In genomic region chr9:15059003-15059402, GRCh38 we compare ENCODE assay signal across 38 cellular contexts.
"Had no signal": no experiment of that assay in that cellular context is flagged by ENCODE, and none has a peak within 500 bp of the region (broad histone marks: within the 10 kb centered on the region; RNA-seq: fewer than 3 reads in every experiment).

No MANE protein-coding gene starts in this region.

- ATAC-seq: activated naive CD4-positive, alpha-beta T cell treated with anti-CD3 and anti-CD28 coated beads, Interleukin-2, amount 50 U/mL, for 72 hours; activated naive CD8-positive, alpha-beta T cell treated with anti-CD3 and anti-CD28 coated beads, Interleukin-2, amount 50 U/mL, for 24 hours; activated T-cell treated with anti-CD3 and anti-CD28 coated beads, Interleukin-2, amount 50 U/mL, for 4 hours; activated T-cell treated with anti-CD3 and anti-CD28 coated beads, Interleukin-2, amount 50 U/mL, for 72 hours; activated T-helper 17 cell treated with anti-CD3 and anti-CD28 coated beads, Interleukin-2, amount 50 U/mL, for 72 hours; body of pancreas had no signal

- H3K4me1 Mint-ChIP-seq: activated naive CD4-positive, alpha-beta T cell treated with anti-CD3 and anti-CD28 coated beads, Interleukin-2, amount 10 ng/mL, durations not matched to agents 7 days and 5 days; activated naive CD4-positive, alpha-beta T cell treated with anti-CD3 and anti-CD28 coated beads, Interleukin-2, amount 50 U/mL, for 24 hours; activated naive CD8-positive, alpha-beta T cell treated with anti-CD3 and anti-CD28 coated beads for 36 hours; activated naive CD8-positive, alpha-beta T cell treated with anti-CD3 and anti-CD28 coated beads, Interleukin-2, amount 10 ng/mL, durations not matched to agents 7 days and 5 days; activated naive CD8-positive, alpha-beta T cell treated with anti-CD3 and anti-CD28 coated beads, Interleukin-2, amount 50 U/mL, for 24 hours; brain; central memory CD8-positive, alpha-beta T cell had no signal

- DNase-seq: activated effector memory CD4-positive, alpha-beta T cell treated with anti-CD3 and anti-CD28 coated beads, Interleukin-2, amount 50 U/mL, for 16 hours; activated effector memory CD4-positive, alpha-beta T cell treated with Interleukin-2 at 50 U/mL for 16 hours; activated gamma-delta T cell; activated gamma-delta T cell treated with Interleukin-2 at 50 U/mL for 16 hours; activated naive CD4-positive, alpha-beta T cell; activated naive CD4-positive, alpha-beta T cell treated with anti-CD3 and anti-CD28 coated beads for 36 hours; activated naive CD4-positive, alpha-beta T cell treated with anti-CD3 and anti-CD28 coated beads, Interleukin-2, amount 10 ng/mL, durations not matched to agents 7 days and 5 days; activated naive CD4-positive, alpha-beta T cell treated with anti-CD3 and anti-CD28 coated beads, Interleukin-2, amount 50 U/mL, for 16 hours; activated naive CD4-positive, alpha-beta T cell treated with Interleukin-2 at 50 U/mL for 16 hours; activated naive CD8-positive, alpha-beta T cell treated with anti-CD3 and anti-CD28 coated beads for 36 hours; activated naive CD8-positive, alpha-beta T cell treated with anti-CD3 and anti-CD28 coated beads, Interleukin-2, amount 10 ng/mL, durations not matched to agents 7 days and 5 days; activated naive CD8-positive, alpha-beta T cell treated with anti-CD3 and anti-CD28 coated beads, Interleukin-2, amount 50 U/mL, for 24 hours; activated T-cell treated with anti-CD3 and anti-CD28 coated beads for 4 hours; activated T-cell treated with anti-CD3 and anti-CD28 coated beads, Interleukin-2, amount 50 U/mL, for 1 hour; activated T-cell treated with anti-CD3 and anti-CD28 coated beads, Interleukin-2, amount 50 U/mL, for 24 hours; activated T-cell treated with anti-CD3 and anti-CD28 coated beads, Interleukin-2, amount 50 U/mL, for 4 hours; activated T-cell treated with anti-CD3 and anti-CD28 coated beads, Interleukin-2, amount 50 U/mL, for 48 hours; activated T-cell treated with anti-CD3 and anti-CD28 coated beads, Interleukin-2, amount 50 U/mL, for 72 hours; adrenal gland; amniotic stem cell; amygdala; anterior cingulate cortex; aorta; body of pancreas; brain microvascular endothelial cell; caudate nucleus; central memory CD4-positive, alpha-beta T cell; cerebellar nuclear complex had no signal

- H3K4me3 Mint-ChIP-seq: activated naive CD4-positive, alpha-beta T cell treated with anti-CD3 and anti-CD28 coated beads for 36 hours; activated naive CD4-positive, alpha-beta T cell treated with anti-CD3 and anti-CD28 coated beads, Interleukin-2, amount 10 ng/mL, durations not matched to agents 7 days and 5 days; activated naive CD4-positive, alpha-beta T cell treated with anti-CD3 and anti-CD28 coated beads, Interleukin-2, amount 50 U/mL, for 24 hours; activated naive CD8-positive, alpha-beta T cell; activated naive CD8-positive, alpha-beta T cell treated with anti-CD3 and anti-CD28 coated beads for 36 hours; activated naive CD8-positive, alpha-beta T cell treated with anti-CD3 and anti-CD28 coated beads, Interleukin-2, amount 10 ng/mL, durations not matched to agents 7 days and 5 days; activated naive CD8-positive, alpha-beta T cell treated with anti-CD3 and anti-CD28 coated beads, Interleukin-2, amount 50 U/mL, for 24 hours; activated T-cell treated with anti-CD3 and anti-CD28 coated beads, Interleukin-2, amount 50 U/mL, for 24 hours; activated T-cell treated with anti-CD3 and anti-CD28 coated beads, Interleukin-2, amount 50 U/mL, for 4 hours; activated T-cell treated with anti-CD3 and anti-CD28 coated beads, Interleukin-2, amount 50 U/mL, for 72 hours; activated T-helper 17 cell treated with anti-CD3 and anti-CD28 coated beads, Interleukin-2, amount 50 U/mL, for 72 hours; brain; central memory CD8-positive, alpha-beta T cell had no signal

- H3K27me3 Mint-ChIP-seq: activated naive CD4-positive, alpha-beta T cell treated with anti-CD3 and anti-CD28 coated beads, Interleukin-2, amount 10 ng/mL, durations not matched to agents 7 days and 5 days had no signal

- H3K27me3 ChIP-seq: adrenal gland, ascending aorta, body of pancreas, brain microvascular endothelial cell, breast epithelium, cardiac muscle cell had no signal

- H3K9me3 ChIP-seq: adrenal gland, ascending aorta, body of pancreas, breast epithelium had no signal

- H3K27ac ChIP-seq: adrenal gland, ascending aorta, body of pancreas, brain microvascular endothelial cell, breast epithelium, cardiac muscle cell had no signal

- H3K9me3 Mint-ChIP-seq: activated naive CD4-positive, alpha-beta T cell treated with anti-CD3 and anti-CD28 coated beads for 36 hours; activated naive CD4-positive, alpha-beta T cell treated with anti-CD3 and anti-CD28 coated beads, Interleukin-2, amount 10 ng/mL, durations not matched to agents 7 days and 5 days; activated naive CD4-positive, alpha-beta T cell treated with anti-CD3 and anti-CD28 coated beads, Interleukin-2, amount 50 U/mL, for 24 hours; activated naive CD8-positive, alpha-beta T cell treated with anti-CD3 and anti-CD28 coated beads for 36 hours; activated T-cell treated with anti-CD3 and anti-CD28 coated beads, Interleukin-2, amount 50 U/mL, for 24 hours; activated T-cell treated with anti-CD3 and anti-CD28 coated beads, Interleukin-2, amount 50 U/mL, for 4 hours; activated T-helper 17 cell treated with anti-CD3 and anti-CD28 coated beads, Interleukin-2, amount 50 U/mL, for 72 hours; activated T-helper 2 cell treated with anti-CD3 and anti-CD28 coated beads, Interferon-gamma antibody, Interleukin-2, Interleukin-4, amounts not matched to agents 10 μg/mL and 5 μg/mL and 100 μg/mL, durations not matched to agents 14 hours and 24 hours and 36 hours had no signal

- H3K27ac Mint-ChIP-seq: activated naive CD4-positive, alpha-beta T cell treated with anti-CD3 and anti-CD28 coated beads for 36 hours; activated naive CD4-positive, alpha-beta T cell treated with anti-CD3 and anti-CD28 coated beads, Interleukin-2, amount 10 ng/mL, durations not matched to agents 7 days and 5 days; activated naive CD4-positive, alpha-beta T cell treated with anti-CD3 and anti-CD28 coated beads, Interleukin-2, amount 50 U/mL, for 24 hours; activated naive CD4-positive, alpha-beta T cell treated with anti-CD3 and anti-CD28 coated beads, Interleukin-2, amount 50 U/mL, for 72 hours; activated naive CD8-positive, alpha-beta T cell; activated naive CD8-positive, alpha-beta T cell treated with anti-CD3 and anti-CD28 coated beads for 36 hours; activated naive CD8-positive, alpha-beta T cell treated with anti-CD3 and anti-CD28 coated beads, Interleukin-2, amount 10 ng/mL, durations not matched to agents 7 days and 5 days; activated naive CD8-positive, alpha-beta T cell treated with anti-CD3 and anti-CD28 coated beads, Interleukin-2, amount 50 U/mL, for 24 hours; activated T-cell treated with anti-CD3 and anti-CD28 coated beads, Interleukin-2, amount 50 U/mL, for 24 hours; activated T-cell treated with anti-CD3 and anti-CD28 coated beads, Interleukin-2, amount 50 U/mL, for 72 hours; activated T-helper 17 cell treated with anti-CD3 and anti-CD28 coated beads, Interleukin-2, amount 50 U/mL, for 72 hours; activated T-helper 2 cell treated with anti-CD3 and anti-CD28 coated beads, Interferon-gamma antibody, Interleukin-2, Interleukin-4, amounts not matched to agents 10 μg/mL and 5 μg/mL and 100 μg/mL, durations not matched to agents 14 hours and 24 hours and 36 hours; brain had no signal

- H3K36me3 Mint-ChIP-seq: activated naive CD4-positive, alpha-beta T cell treated with anti-CD3 and anti-CD28 coated beads, Interleukin-2, amount 10 ng/mL, durations not matched to agents 7 days and 5 days; activated naive CD8-positive, alpha-beta T cell; activated naive CD8-positive, alpha-beta T cell treated with anti-CD3 and anti-CD28 coated beads for 36 hours; activated naive CD8-positive, alpha-beta T cell treated with anti-CD3 and anti-CD28 coated beads, Interleukin-2, amount 10 ng/mL, durations not matched to agents 7 days and 5 days; brain had no signal

- H3K4me3 ChIP-seq: adrenal gland, ascending aorta, body of pancreas, breast epithelium, cardiac muscle cell had no signal

- H3K36me3 ChIP-seq: adrenal gland, ascending aorta, brain microvascular endothelial cell, breast epithelium, cardiac muscle cell had no signal

- H3K4me1 ChIP-seq: adrenal gland, ascending aorta, body of pancreas, breast epithelium had no signal
